20 cellular contexts compared by ENCODE assay signal in genomic region chr18:45730832-45731545, GRCh38. TPM values are rescaled to one million over a fixed set of nuclear protein-coding genes. Genes with fewer than 3 reads are reported as not detected.
DNase-seq lines count a peak whose midpoint lies in the region; ATAC-seq and TF ChIP-seq lines count a peak whose summit lies in the region.
"Had no signal": no experiment of that assay in that cellular context is flagged by ENCODE, and none has a peak within 500 bp of the region (broad histone marks: within the 10 kb centered on the region; RNA-seq: fewer than 3 reads in every experiment).

No MANE protein-coding gene starts in this region.

- DNase-seq in GM23248 (peak; percentile 60), adipocyte (ENCODE audit: low read depth) (peak; percentile 34), fibroblast of villous mesenchyme (ENCODE audit: low read depth) (peak; percentile 76), smooth muscle cell (lab: John Stamatoyannopoulos, UW; ENCODE audit: unreplicated experiment) (no peak), NCI-H2196 treated with DMSO at 0.1 percent for 48 hours (lab: John Stamatoyannopoulos, UW; ENCODE audit: unreplicated experiment) (no peak), immature natural killer cell (no peak), pons (ENCODE audit: low spot score) (no peak)
- DNase-seq: activated CD4-positive, alpha-beta T cell treated with anti-CD3 and anti-CD28 coated beads, Interleukin-2, amount 10 ng/mL, durations not matched to agents 7 days and 5 days; activated naive CD4-positive, alpha-beta T cell treated with anti-CD3 and anti-CD28 coated beads, Interleukin-2, amount 50 U/mL, for 16 hours; CD8-positive, alpha-beta memory T cell; effector CD8-positive, alpha-beta T cell; GF-D8; MV-4-11; naive B cell; NCI-H2029 treated with DMSO at 0.1 percent for 48 hours; NCI-H510A treated with DMSO at 0.1 percent for 48 hours had no signal

- TF ChIP-seq POLR2A in GM18505 (IDR thresholded peaks at IDR 0.05; ENCODE audit: borderline replicate concordance, extremely low read depth, insufficient read depth, insufficient read length), result no peak

- no peaks in the 10 kb centered on the region for H3K9me3 ChIP-seq in GM23248 (ENCODE audit: low read depth)
- H3K9me3 ChIP-seq in adipocyte (ENCODE audit: control insufficient read depth, low read length), result no peaks in the 10 kb centered on the region
- H3K9me3 ChIP-seq in smooth muscle cell (replicated peaks; ENCODE audit: low read depth), result no peaks in the 10 kb centered on the region

- TF ChIP-seq CTCF in fibroblast of villous mesenchyme (IDR thresholded peaks at IDR 0.05; ENCODE audit: insufficient read depth, low read depth, low read length), result no peak
- TF ChIP-seq CTCF in smooth muscle cell (IDR thresholded peaks at IDR 0.05; ENCODE audit: borderline replicate concordance, insufficient read depth, poor library complexity, severe bottlenecking), result no peak

- H2AFZ ChIP-seq in GM23248 (no peak overlapping the region), smooth muscle cell (ENCODE audit: low read depth) (no peak overlapping the region)

- H3K36me3 ChIP-seq in GM23248 (ENCODE audit: low read depth), result no peaks in the 10 kb centered on the region
- no peaks in the 10 kb centered on the region for H3K36me3 ChIP-seq in adipocyte (ENCODE audit: control insufficient read depth, insufficient read depth, low read length, severe bottlenecking)
- no peaks in the 10 kb centered on the region for H3K36me3 ChIP-seq in smooth muscle cell (ENCODE audit: low read depth)

- H3K79me2 ChIP-seq in GM23248 (ENCODE audit: insufficient read depth) (no peaks in the 10 kb centered on the region), smooth muscle cell (ENCODE audit: low read depth) (no peaks in the 10 kb centered on the region)

- H3K4me1 Mint-ChIP-seq in immature natural killer cell, result peaks cover 8 to 9% of the 10 kb centered on the region in 2 donors
- H3K4me1 Mint-ChIP-seq: activated CD4-positive, alpha-beta T cell treated with anti-CD3 and anti-CD28 coated beads, Interleukin-2, amount 10 ng/mL, durations not matched to agents 7 days and 5 days; CD8-positive, alpha-beta memory T cell; naive B cell had no signal

- peaks cover 8% of the 10 kb centered on the region for H3F3A ChIP-seq in GM23248 (ENCODE audit: insufficient read depth)
- H3F3A ChIP-seq in smooth muscle cell (ENCODE audit: low read depth), result no peaks in the 10 kb centered on the region

- H3K9me2 ChIP-seq in GM23248 (ENCODE audit: insufficient read depth), result no peaks in the 10 kb centered on the region

- in situ Hi-C loops in GM23248 (cut with MboI), result no loop called here

- H3K36me3 Mint-ChIP-seq in immature natural killer cell, result peaks cover 18 to 29% (median 28%) of the 10 kb centered on the region in 3 donors
- H3K36me3 Mint-ChIP-seq: naive B cell had no signal

- no peaks in the 10 kb centered on the region for H3K27me3 ChIP-seq in GM23248 (replicated peaks; ENCODE audit: insufficient read depth)
- H3K27me3 ChIP-seq in adipocyte (replicated peaks; ENCODE audit: control insufficient read depth, insufficient read depth, low read length), result no peaks in the 10 kb centered on the region
- no peaks in the 10 kb centered on the region for H3K27me3 ChIP-seq in smooth muscle cell (ENCODE audit: low read depth)
- H3K27me3 ChIP-seq: foreskin keratinocyte had no signal

- H3K4me1 ChIP-seq in GM23248 (ENCODE audit: insufficient read depth) (peaks cover 31% of the 10 kb centered on the region), adipocyte (ENCODE audit: control insufficient read depth, insufficient read depth, low read length) (peaks cover 22% of the 10 kb centered on the region), smooth muscle cell (ENCODE audit: low read depth) (no peaks in the 10 kb centered on the region)
- H3K4me1 ChIP-seq: foreskin keratinocyte had no signal

- H3K9me3 Mint-ChIP-seq in immature natural killer cell, result no peaks in the 10 kb centered on the region
- H3K9me3 Mint-ChIP-seq: activated CD4-positive, alpha-beta T cell treated with anti-CD3 and anti-CD28 coated beads, Interleukin-2, amount 10 ng/mL, durations not matched to agents 7 days and 5 days; CD8-positive, alpha-beta memory T cell; naive B cell had no signal

- H3K4me2 ChIP-seq in GM23248 (ENCODE audit: unreplicated experiment) (peak overlapping the region; percentile 8), smooth muscle cell (peak overlapping the region; percentile 9)

- H3K4me3 ChIP-seq in GM23248 (no peak overlapping the region), adipocyte (ENCODE audit: low read length) (no peak overlapping the region), fibroblast of villous mesenchyme (ENCODE audit: low read depth, low read length) (no peak overlapping the region), smooth muscle cell (no peak overlapping the region)
- H3K4me3 ChIP-seq: lung had no signal

- no peaks in the 10 kb centered on the region for H4K20me1 ChIP-seq in GM23248 (ENCODE audit: insufficient read depth)
- no peaks in the 10 kb centered on the region for H4K20me1 ChIP-seq in smooth muscle cell (ENCODE audit: low read depth)

- peaks cover 0 to 3% (median 1%) of the 10 kb centered on the region in 3 donors for H3K27me3 Mint-ChIP-seq in immature natural killer cell (ENCODE audit: low read depth in 3 of 3)
- H3K27me3 Mint-ChIP-seq: activated CD4-positive, alpha-beta T cell treated with anti-CD3 and anti-CD28 coated beads, Interleukin-2, amount 10 ng/mL, durations not matched to agents 7 days and 5 days; naive B cell had no signal

- H3K9ac ChIP-seq in GM23248 (no peak overlapping the region), adipocyte (ENCODE audit: low read length) (no peak overlapping the region), smooth muscle cell (ENCODE audit: low read depth) (no peak overlapping the region)

- H3K27ac ChIP-seq in GM23248, result no peak overlapping the region
- peak overlapping the region; percentile 37 for H3K27ac ChIP-seq in smooth muscle cell (ENCODE audit: low read depth)

- WGBS in GM23248 (ENCODE audit: low coverage in 1 of 2, low lambda C conversion rate in 2 of 2, missing lambda C conversion rate in 2 of 2), 2 experiments, result 63 to 69% methylated on average over 6 of the region's 6 CpGs
- WGBS in smooth muscle cell (ENCODE audit: low lambda C conversion rate), result 66% methylated on average over 6 of the region's 6 CpGs

- H3K4me3 Mint-ChIP-seq in immature natural killer cell, result no peak overlapping the region
- H3K4me3 Mint-ChIP-seq: activated CD4-positive, alpha-beta T cell treated with anti-CD3 and anti-CD28 coated beads, Interleukin-2, amount 10 ng/mL, durations not matched to agents 7 days and 5 days; CD8-positive, alpha-beta memory T cell had no signal

- no peak overlapping the region for H3K27ac Mint-ChIP-seq in immature natural killer cell
- H3K27ac Mint-ChIP-seq: activated CD4-positive, alpha-beta T cell treated with anti-CD3 and anti-CD28 coated beads, Interleukin-2, amount 10 ng/mL, durations not matched to agents 7 days and 5 days; CD8-positive, alpha-beta memory T cell had no signal

- no peak for ATAC-seq in GM18505 (IDR thresholded peaks at IDR 0.05; ENCODE audit: unreplicated experiment)
- ATAC-seq: foreskin keratinocyte, SK-N-SH treated with all-trans-retinoic acid at 6 μM for 48 hours had no signal

RNA-seq across cellular contexts. Expression of gene SLC14A1, which starts 7.0 kb away (rescaled TPM):
- 0.54 and 2.0 TPM in 2 replicates for total RNA-seq in GM23248 (2014; rRNA removed; shearing (Covaris generic))
- polyA plus RNA-seq in GM23248 (2016; fragmentation: Nextera tagmentation; extraction: Ambion mirVana) (0.29 and 0.53 TPM in 2 replicates), smooth muscle cell (13.6 and 20.0 TPM in 2 replicates), immature natural killer cell (10 to 100 TPM in 1 of 3 donors, 1 to 10 TPM in 2; 3.8 to 12.4 (median 5.1) TPM)
- total RNA-seq in fibroblast of villous mesenchyme (0.86 and 9.3 TPM in 2 replicates), smooth muscle cell (24.7 and 37.9 TPM in 2 replicates)

Comparison
In these comparisons a context has a peak if more than half of its experiments do, and no peak if none do; other contexts are left out.
1. DNase-seq: peak in GM23248 (single experiment), adipocyte (single experiment) and fibroblast of villous mesenchyme (single experiment); none in smooth muscle cell (single experiment), NCI-H2196 treated with DMSO at 0.1 percent for 48 hours (single experiment), immature natural killer cell (0 of 3) and pons (single experiment).